In genomic region chr13:21079761-21080730, GRCh38 we compare ENCODE assay signal across 1 cellular context.
TF ChIP-seq lines count a peak whose summit lies in the region.

No MANE protein-coding gene starts in this region.

TF ChIP-seq in endothelial cell of umbilical vein, 7 proteins besides CTCF, POLR2A, EP300 and RAD21 (continued from another document):
- peak; percentile 76 for TF ChIP-seq FOS (IDR thresholded peaks at IDR 0.05; ENCODE audit: borderline replicate concordance, insufficient read depth, low read length)
- peak; percentile 66 for TF ChIP-seq MAX (IDR thresholded peaks at IDR 0.05; ENCODE audit: insufficient read depth, insufficient read length)
- TF ChIP-seq MYC (IDR thresholded peaks at IDR 0.05; ENCODE audit: low read depth, low read length), result peak; percentile 38
